ENCODE assay signal across 21 cellular contexts in the genomic region with DNA sequence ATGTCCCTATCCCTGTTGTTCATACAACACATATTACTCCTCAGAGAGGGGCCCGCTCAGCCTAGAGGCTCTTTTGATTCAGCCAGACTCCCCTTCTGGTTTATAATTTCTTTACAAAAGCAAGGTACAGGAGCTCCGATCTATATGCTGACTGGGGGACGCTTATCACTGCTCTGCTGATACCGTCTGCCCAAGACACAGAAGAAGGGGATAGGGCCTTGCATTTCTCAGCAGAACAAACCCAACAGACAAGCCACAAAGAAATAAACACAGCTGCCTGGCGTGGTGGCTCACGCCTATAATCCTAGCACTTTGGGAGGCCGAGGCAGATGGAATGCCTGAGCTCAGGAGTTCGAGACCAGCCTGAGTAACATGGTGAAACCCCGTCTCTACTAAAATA.
DNase-seq lines count a peak whose midpoint lies in the region; ATAC-seq, FAIRE-seq and TF ChIP-seq lines count a peak whose summit lies in the region.
"Had no signal": no experiment of that assay in that cellular context is flagged by ENCODE, and none has a peak within 500 bp of the region (broad histone marks: within the 10 kb centered on the region; RNA-seq: fewer than 3 reads in every experiment).

No MANE protein-coding gene starts in this region.

- CTCF ChIA-PET in activated CD8-positive, alpha-beta T cell treated with anti-CD3 and anti-CD28 coated beads for 36 hours (lab: Charles Lee) = interaction anchor here (2.3 kb wide), 1 partner anchor 13 kb away, joined by 9 read pairs; no protein-coding TSS in a partner anchor

- H3K4me3 Mint-ChIP-seq in T-helper 17 cell = peak overlapping the region; percentile 19
- no peak overlapping the region for H3K4me3 Mint-ChIP-seq in activated CD8-positive, alpha-beta T cell treated with anti-CD3 and anti-CD28 coated beads for 36 hours
- H3K4me3 Mint-ChIP-seq: HFFc6, IgD-negative memory B cell had no signal

- H3K36me3 Mint-ChIP-seq in T-helper 17 cell (ENCODE audit: low read depth) = peaks cover under 1% of the 10 kb centered on the region
- no peaks in the 10 kb centered on the region for H3K36me3 Mint-ChIP-seq in activated CD8-positive, alpha-beta T cell treated with anti-CD3 and anti-CD28 coated beads for 36 hours (ENCODE audit: low read depth)

- TF ChIP-seq CTCF in esophagus muscularis mucosa (IDR thresholded peaks at IDR 0.05) (no peak), D721Med (IDR thresholded peaks at IDR 0.05; ENCODE audit: insufficient read depth, missing control alignments) (no peak)
- TF ChIP-seq CTCF in activated CD8-positive, alpha-beta T cell treated with anti-CD3 and anti-CD28 coated beads for 36 hours (IDR thresholded peaks at IDR 0.05) = no peak

- no peak for TF ChIP-seq POLR2A in esophagus muscularis mucosa (IDR thresholded peaks at IDR 0.05; ENCODE audit: low read depth)

- 91% methylated on average over 9 of the region's 9 CpGs for WGBS in esophagus muscularis mucosa

- no peak for TF ChIP-seq EP300 in esophagus muscularis mucosa (IDR thresholded peaks at IDR 0.05)

- H3K9me3 ChIP-seq in T-helper 17 cell (ENCODE audit: control insufficient read depth, low read length, poor library complexity, severe bottlenecking) (no peaks in the 10 kb centered on the region), esophagus muscularis mucosa (no peaks in the 10 kb centered on the region), muscle layer of colon (ENCODE audit: low read length) (no peaks in the 10 kb centered on the region), stomach smooth muscle (ENCODE audit: control insufficient read depth in 2 of 2, low read length in 2 of 2) (no peaks in the 10 kb centered on the region)

- no peaks in the 10 kb centered on the region for H3K9me3 Mint-ChIP-seq in activated CD8-positive, alpha-beta T cell treated with anti-CD3 and anti-CD28 coated beads for 36 hours
- H3K9me3 Mint-ChIP-seq: HFFc6, IgD-negative memory B cell had no signal

- H3K9ac ChIP-seq in muscle layer of colon (ENCODE audit: low read length) (no peak overlapping the region), stomach smooth muscle (ENCODE audit: low read length in 2 of 2) (no peak overlapping the region)

- peak overlapping the region; percentile 46 to 95 (median 71) for H3K27ac ChIP-seq in esophagus muscularis mucosa (replicated peaks in 1 of 4)
- H3K27ac ChIP-seq in muscle layer of colon (ENCODE audit: low read depth, low read length) = peak overlapping the region; percentile 30
- H3K27ac ChIP-seq in stomach smooth muscle (ENCODE audit: low read length) = peak overlapping the region; percentile 58
- H3K27ac ChIP-seq: C4-2B had no signal

- no peak for FAIRE-seq in D721Med (lab: Jason Lieb, UNC)
- FAIRE-seq: GM12891 had no signal

- H3K36me3 ChIP-seq in esophagus muscularis mucosa (peaks cover 0 to 4% (median 0%) of the 10 kb centered on the region in 4 donors), muscle layer of colon (ENCODE audit: insufficient read depth, low read length) (peaks cover 26% of the 10 kb centered on the region), stomach smooth muscle (ENCODE audit: control insufficient read depth in 2 of 2, insufficient read depth in 2 of 2, low read length in 2 of 2) (peaks cover 6 to 12% of the 10 kb centered on the region in 2 donors)

- H3K27ac Mint-ChIP-seq in T-helper 17 cell = no peak overlapping the region
- no peak overlapping the region for H3K27ac Mint-ChIP-seq in activated CD8-positive, alpha-beta T cell treated with anti-CD3 and anti-CD28 coated beads for 36 hours
- H3K27ac Mint-ChIP-seq: HFFc6, IgD-negative memory B cell had no signal

- H3K27me3 ChIP-seq in esophagus muscularis mucosa (no peaks in the 10 kb centered on the region), muscle layer of colon (ENCODE audit: control insufficient read depth in 1 of 2, insufficient read depth in 2 of 2, low read length in 2 of 2) (no peaks in the 10 kb centered on the region), stomach smooth muscle (ENCODE audit: control insufficient read depth in 1 of 2, insufficient read depth in 2 of 2, low read length in 2 of 2) (no peaks in the 10 kb centered on the region)

- no peak for ATAC-seq in T-helper 17 cell
- no peak for ATAC-seq in activated CD8-positive, alpha-beta T cell treated with anti-CD3 and anti-CD28 coated beads for 36 hours
- no peak for ATAC-seq in GM21737 (IDR thresholded peaks at IDR 0.05; ENCODE audit: unreplicated experiment)
- ATAC-seq in GM19035 (IDR thresholded peaks at IDR 0.05; ENCODE audit: unreplicated experiment) = no peak
- ATAC-seq: PC-3 had no signal

- POLR2A ChIA-PET in activated CD8-positive, alpha-beta T cell treated with anti-CD3 and anti-CD28 coated beads for 36 hours (lab: Charles Lee) = no interaction called here

- H3K4me1 Mint-ChIP-seq in T-helper 17 cell = no peaks in the 10 kb centered on the region
- no peaks in the 10 kb centered on the region for H3K4me1 Mint-ChIP-seq in activated CD8-positive, alpha-beta T cell treated with anti-CD3 and anti-CD28 coated beads for 36 hours (ENCODE audit: low read depth)
- H3K4me1 Mint-ChIP-seq: IgD-negative memory B cell had no signal

- H3K4me1 ChIP-seq in esophagus muscularis mucosa (peaks cover 64 to 99% (median 90%) of the 10 kb centered on the region in 4 donors), muscle layer of colon (ENCODE audit: insufficient read depth, low read length) (peaks cover 79% of the 10 kb centered on the region), stomach smooth muscle (ENCODE audit: control insufficient read depth, insufficient read depth, low read length) (peaks cover 51% of the 10 kb centered on the region)

- H3K27me3 Mint-ChIP-seq in T-helper 17 cell = peaks cover 21% of the 10 kb centered on the region
- H3K27me3 Mint-ChIP-seq in activated CD8-positive, alpha-beta T cell treated with anti-CD3 and anti-CD28 coated beads for 36 hours = peaks cover 2% of the 10 kb centered on the region

- no peak for DNase-seq in T-helper 17 cell
- DNase-seq in esophagus muscularis mucosa (ENCODE audit: extremely low spot score) = no peak
- DNase-seq in activated CD8-positive, alpha-beta T cell treated with anti-CD3 and anti-CD28 coated beads for 36 hours = no peak
- no peak for DNase-seq in D721Med (ENCODE audit: insufficient read length, low spot score)
- DNase-seq: DMS 273 treated with DMSO at 0.1 percent for 48 hours, GF-D8, HFFc6, Kasumi-1, MM.1S, NCI-H1092 treated with DMSO at 0.1 percent for 48 hours, NCI-H2081 treated with DMSO at 0.1 percent for 48 hours, NCI-H510A, NCI-H82, PC-3 had no signal

- H3K4me3 ChIP-seq in esophagus muscularis mucosa = no peak overlapping the region
- H3K4me3 ChIP-seq in muscle layer of colon (ENCODE audit: low read depth in 1 of 2, low read length in 2 of 2) = no peak overlapping the region
- no peak overlapping the region for H3K4me3 ChIP-seq in stomach smooth muscle (ENCODE audit: low read length in 2 of 2)

- intact Hi-C loops in esophagus muscularis mucosa (cut with DNase I) = no loop called here
- intact Hi-C loops in activated CD8-positive, alpha-beta T cell treated with anti-CD3 and anti-CD28 coated beads for 36 hours (cut with micrococcal nuclease) = no loop called here
